In genomic region chr3:78666458-78666800, GRCh38 we compare ENCODE assay signal across 19 cellular contexts.
DNase-seq lines count a peak whose midpoint lies in the region; ATAC-seq, FAIRE-seq and TF ChIP-seq lines count a peak whose summit lies in the region.
"Had no signal": no experiment of that assay in that cellular context is flagged by ENCODE, and none has a peak within 500 bp of the region (broad histone marks: within the 10 kb centered on the region; RNA-seq: fewer than 3 reads in every experiment).

No MANE protein-coding gene starts in this region.

- TF ChIP-seq RAD21 in A549 (conservative IDR thresholded peaks at IDR 0.05 in 1 of 2, IDR thresholded peaks at IDR 0.05 in 1 of 2) = no peak

- H3K4me1 ChIP-seq in A549 (peaks cover 12% of the 10 kb centered on the region; the same call in 1 of the 3 replicates), gastroesophageal sphincter (no peaks in the 10 kb centered on the region)
- H3K4me1 ChIP-seq: sigmoid colon had no signal

- peak; percentile 54 to 61; a peak in 3 of 6 replicates for ATAC-seq in A549
- ATAC-seq in HG02970 (IDR thresholded peaks at IDR 0.05; ENCODE audit: low FRiP score, unreplicated experiment) = no peak
- ATAC-seq in gastroesophageal sphincter = no peak
- no peak for ATAC-seq in GM21529 (IDR thresholded peaks at IDR 0.05; ENCODE audit: unreplicated experiment)
- ATAC-seq: activated T-cell treated with anti-CD3 and anti-CD28 coated beads, Interleukin-2, amount 50 U/mL, for 72 hours; mucosa of descending colon; stimulated activated naive CD8-positive, alpha-beta T cell treated with anti-CD3 and anti-CD28 coated beads, Interleukin-15, Interleukin-2, amounts not matched to agents 100 U/mL and 50 U/mL, for 24 hours had no signal

- TF ChIP-seq CTCF in A549 (IDR thresholded peaks at IDR 0.05) (no peak), astrocyte of the cerebellum (IDR thresholded peaks at IDR 0.05; ENCODE audit: low read depth, low read length, missing control alignments) (no peak), gastroesophageal sphincter (IDR thresholded peaks at IDR 0.05) (no peak)

- H3K9me3 ChIP-seq in A549 (no peaks in the 10 kb centered on the region), gastroesophageal sphincter (no peaks in the 10 kb centered on the region)
- H3K9me3 ChIP-seq: mucosa of descending colon, sigmoid colon had no signal

- no peaks in the 10 kb centered on the region for H3K27me3 ChIP-seq in gastroesophageal sphincter
- H3K27me3 ChIP-seq: sigmoid colon had no signal

- no peak overlapping the region for H3K4me3 ChIP-seq in A549
- no peak overlapping the region for H3K4me3 ChIP-seq in astrocyte of the cerebellum (ENCODE audit: low read depth, low read length)
- H3K4me3 ChIP-seq in gastroesophageal sphincter = no peak overlapping the region
- H3K4me3 ChIP-seq: mucosa of descending colon, sigmoid colon had no signal

- TF ChIP-seq EP300 in A549 (IDR thresholded peaks at IDR 0.05) (no peak), gastroesophageal sphincter (IDR thresholded peaks at IDR 0.05) (no peak)

- CTCF ChIA-PET in A549 (lab: Yijun Ruan, JAX) = interaction anchor here (0.8 to 2.2 kb wide), 4 partner anchors 21 to 695 kb away, joined by 3 to 8 read pairs (median 4); no protein-coding TSS in a partner anchor

- in situ Hi-C loops in astrocyte of the cerebellum (cut with HindIII; ENCODE audit: low sequenced_read_pairs) = loop anchor here (25.0 kb wide), 1 partner anchor 321 kb away; no protein-coding TSS in a partner anchor

- H3K4me2 ChIP-seq in A549 = peak overlapping the region; percentile 39

- H3K27ac ChIP-seq in A549 (peak overlapping the region; percentile 40 to 73; a peak in 5 of 6 replicates), gastroesophageal sphincter (no peak overlapping the region)
- H3K27ac ChIP-seq: sigmoid colon had no signal

- no peaks in the 10 kb centered on the region for H3K36me3 ChIP-seq in gastroesophageal sphincter

- 4% methylated on average over 1 of the region's 1 CpG for WGBS in A549 (ENCODE audit: missing lambda C conversion rate)
- WGBS in gastroesophageal sphincter (ENCODE audit: low coverage in 1 of 2), 2 donors = 30 to 50% methylated on average over 1 of the region's 1 CpG

- no peak for TF ChIP-seq POLR2A in A549 (IDR thresholded peaks at IDR 0.05; ENCODE audit: low read length)
- TF ChIP-seq POLR2A in gastroesophageal sphincter (IDR thresholded peaks at IDR 0.05) = no peak

- POLR2A ChIA-PET in A549 (lab: Yijun Ruan, JAX) = no interaction called here

- DNase-seq in A549 (ENCODE audit: low read depth in 1 of 2, low spot score in 1 of 2) (peak; percentile 4 to 33), HT1080 (ENCODE audit: low read depth) (peak; percentile 39), astrocyte of the cerebellum (ENCODE audit: low read depth) (peak; percentile 20), fibroblast of the conjunctiva (ENCODE audit: low read depth) (peak; percentile 18), COLO829 (ENCODE audit: low spot score) (no peak)
- DNase-seq: activated CD4-positive, alpha-beta memory T cell treated with anti-CD3 and anti-CD28 coated beads, Interleukin-2, amount 10 ng/mL, durations not matched to agents 7 days and 5 days; activated naive CD8-positive, alpha-beta T cell treated with anti-CD3 and anti-CD28 coated beads, Interleukin-2, amount 10 ng/mL, durations not matched to agents 7 days and 5 days; activated T-cell treated with anti-CD3 and anti-CD28 coated beads, Interleukin-2, amount 50 U/mL, for 72 hours; CD8-positive, alpha-beta memory T cell; GF-D8; Karpas-422; mucosa of descending colon; NCI-H1694; NCI-H446 treated with DMSO at 0.1 percent for 48 hours; sigmoid colon; stimulated activated naive CD8-positive, alpha-beta T cell treated with anti-CD3 and anti-CD28 coated beads, Interleukin-15, Interleukin-2, amounts not matched to agents 100 U/mL and 50 U/mL, for 24 hours had no signal

- FAIRE-seq in A549 (lab: Jason Lieb, UNC) = no peak

TF ChIP-seq in A549, 52 proteins besides CTCF, POLR2A, EP300 and RAD21:
- no peak for TF ChIP-seq TFCP2L1 (CRISPR knock-in tag; IDR thresholded peaks at IDR 0.05)
- TF ChIP-seq CHD4 (IDR thresholded peaks at IDR 0.05; ENCODE audit: borderline replicate concordance) = no peak
- TF ChIP-seq EHMT2 (IDR thresholded peaks at IDR 0.05; ENCODE audit: low read depth) = no peak
- no peak for TF ChIP-seq ZFP36 (IDR thresholded peaks at IDR 0.05; ENCODE audit: borderline replicate concordance, partially characterized antibody)
- TF ChIP-seq KDM1A (IDR thresholded peaks at IDR 0.05; ENCODE audit: low read depth) = no peak
- no peak for TF ChIP-seq REST (IDR thresholded peaks at IDR 0.05)
- TF ChIP-seq ELK1 (IDR thresholded peaks at IDR 0.05; ENCODE audit: low read depth, low read length) = no peak
- TF ChIP-seq RNF2 (IDR thresholded peaks at IDR 0.05; ENCODE audit: borderline replicate concordance, low read depth) = no peak
- no peak for TF ChIP-seq HOXB13 (CRISPR knock-in tag; IDR thresholded peaks at IDR 0.05; ENCODE audit: low read depth)
- no peak for TF ChIP-seq E2F6 (IDR thresholded peaks at IDR 0.05; ENCODE audit: borderline replicate concordance, low read depth)
- TF ChIP-seq FOSL2 (IDR thresholded peaks at IDR 0.05) = no peak
- no peak for TF ChIP-seq FOSL2 (CRISPR knock-in tag; IDR thresholded peaks at IDR 0.05)
- TF ChIP-seq MAZ (IDR thresholded peaks at IDR 0.05; ENCODE audit: borderline replicate concordance, low read depth, low read length) = no peak
- TF ChIP-seq RFX5 (IDR thresholded peaks at IDR 0.05) = no peak
- TF ChIP-seq MYC (IDR thresholded peaks at IDR 0.05; ENCODE audit: borderline replicate concordance, low read length) = no peak
- no peak for TF ChIP-seq NR3C1 (IDR thresholded peaks at IDR 0.05)
- TF ChIP-seq CHD2 (IDR thresholded peaks at IDR 0.05; ENCODE audit: low read length, partially characterized antibody) = no peak
- TF ChIP-seq BCL3 (IDR thresholded peaks at IDR 0.05) = no peak
- no peak for TF ChIP-seq CEBPB (IDR thresholded peaks at IDR 0.05)
- TF ChIP-seq HES2 (IDR thresholded peaks at IDR 0.05) = no peak

Comparison
In these comparisons a context has a peak if more than half of its experiments do, and no peak if none do; other contexts are left out.
1. ATAC-seq: peak in A549 (2 of 2); none in HG02970 (single experiment), gastroesophageal sphincter (single experiment) and GM21529 (single experiment).
2. H3K27ac ChIP-seq: peak in A549 (2 of 2); none in gastroesophageal sphincter (0 of 4).